In genomic region chr11:16612234-16612571, GRCh38 we compare ENCODE assay signal across 21 cellular contexts.
DNase-seq lines count a peak whose midpoint lies in the region; ATAC-seq and TF ChIP-seq lines count a peak whose summit lies in the region.
"Had no signal": no experiment of that assay in that cellular context is flagged by ENCODE, and none has a peak within 500 bp of the region (broad histone marks: within the 10 kb centered on the region; RNA-seq: fewer than 3 reads in every experiment).

No MANE protein-coding gene starts in this region.

- H3K9ac ChIP-seq in fibroblast of lung (ENCODE audit: insufficient read depth, low read length): no peak overlapping the region
- H3K9ac ChIP-seq: GM23248 had no signal

- H3K79me2 ChIP-seq in fibroblast of lung (ENCODE audit: control insufficient read depth, insufficient read depth, low read length): no peaks in the 10 kb centered on the region

- no peak for DNase-seq in activated naive CD8-positive, alpha-beta T cell treated with anti-CD3 and anti-CD28 coated beads, Interleukin-2, amount 50 U/mL, for 24 hours
- DNase-seq in WTC11 (ENCODE audit: low spot score) (no peak), fibroblast of lung (ENCODE audit: low read depth in 2 of 2) (no peak), Calu3 (no peak), NCI-H187 (lab: John Stamatoyannopoulos, UW) (no peak)
- DNase-seq in stimulated activated naive B cell treated with anti-CD40 and anti-IgM and Interleukin-4, amounts not matched to agents 10 μg/mL and 1 μg/mL and 100 μg/mL, for 72 hours: no peak
- DNase-seq: activated CD8-positive, alpha-beta memory T cell treated with anti-CD3 and anti-CD28 coated beads, Interleukin-2, amount 50 U/mL, for 4 hours; activated effector memory CD4-positive, alpha-beta T cell treated with anti-CD3 and anti-CD28 coated beads, Interleukin-2, amount 50 U/mL, for 16 hours; adrenal gland; GM23248; Kasumi-1; lower lobe of right lung; NCI-H1930; NCI-H226; stimulated activated CD4-positive, alpha-beta T cell treated with anti-CD3 and anti-CD28 coated beads, Interleukin-4, amount 100 ng/mL, for 24 hours; stimulated activated naive CD8-positive, alpha-beta T cell treated with anti-CD3 and anti-CD28 coated beads, Interleukin-15, Interleukin-2, amounts not matched to agents 100 U/mL and 50 U/mL, for 24 hours; trophoblast cell had no signal

- H3K36me3 ChIP-seq in fibroblast of lung (ENCODE audit: control insufficient read depth, insufficient read depth, low read length): no peaks in the 10 kb centered on the region
- H3K36me3 ChIP-seq: adrenal gland, lower lobe of right lung had no signal

- CTCF ChIA-PET in WTC11 (lab: Charles Lee) (interaction anchor here (1.1 to 3.2 kb wide), 4 partner anchors 8 to 785 kb away, joined by 5 to 44 read pairs (median 15); no protein-coding TSS in a partner anchor), Calu3 (lab: Charles Lee) (interaction anchor here (0.6 to 1.8 kb wide), 2 partner anchors 756 to 762 kb away, joined by 4 read pairs; no protein-coding TSS in a partner anchor)

- POLR2A ChIA-PET in WTC11 (lab: Charles Lee): no interaction called here

- no peaks in the 10 kb centered on the region for H3K4me1 ChIP-seq in fibroblast of lung (ENCODE audit: control insufficient read depth, extremely low read depth, insufficient read depth, low read length)
- H3K4me1 ChIP-seq: foreskin keratinocyte had no signal

- no peak overlapping the region for H3K4me3 ChIP-seq in fibroblast of lung (replicated peaks in 1 of 4; ENCODE audit: control extremely low read depth in 1 of 4, insufficient read depth in 1 of 4, low read depth in 3 of 4, low read length in 4 of 4)
- H3K4me3 ChIP-seq: GM23248 had no signal

- TF ChIP-seq CTCF in WTC11 (IDR thresholded peaks at IDR 0.05) (no peak), fibroblast of lung (conservative IDR thresholded peaks at IDR 0.05 in 1 of 2, IDR thresholded peaks at IDR 0.05 in 1 of 2; ENCODE audit: low read depth in 1 of 2, low read length in 2 of 2) (no peak), Calu3 (IDR thresholded peaks at IDR 0.05; ENCODE audit: unreplicated experiment) (no peak)

- no peak overlapping the region for H2AFZ ChIP-seq in fibroblast of lung (ENCODE audit: low read length)
- H2AFZ ChIP-seq: GM23248 had no signal

- no peak overlapping the region for H3K27ac Mint-ChIP-seq in activated naive CD8-positive, alpha-beta T cell
- H3K27ac Mint-ChIP-seq in activated naive CD8-positive, alpha-beta T cell treated with anti-CD3 and anti-CD28 coated beads, Interleukin-2, amount 50 U/mL, for 24 hours: no peak overlapping the region
- H3K27ac Mint-ChIP-seq in WTC11 (no peak overlapping the region), Calu3 (ENCODE audit: unreplicated experiment) (no peak overlapping the region)
- H3K27ac Mint-ChIP-seq in stimulated activated naive B cell treated with anti-CD40 and anti-IgM and Interleukin-4, amounts not matched to agents 10 μg/mL and 1 μg/mL and 100 μg/mL, for 72 hours: peak overlapping the region; percentile 72

- ATAC-seq in activated naive CD8-positive, alpha-beta T cell treated with anti-CD3 and anti-CD28 coated beads, Interleukin-2, amount 50 U/mL, for 24 hours: no peak
- ATAC-seq in WTC11 (no peak), GM18870 (IDR thresholded peaks at IDR 0.05; ENCODE audit: unreplicated experiment) (no peak)
- ATAC-seq in stimulated activated naive B cell treated with anti-CD40 and anti-IgM and Interleukin-4, amounts not matched to agents 10 μg/mL and 1 μg/mL and 100 μg/mL, for 72 hours (replicated peaks): no peak
- ATAC-seq: stimulated activated naive CD8-positive, alpha-beta T cell treated with anti-CD3 and anti-CD28 coated beads, Interleukin-15, Interleukin-2, amounts not matched to agents 100 U/mL and 50 U/mL, for 24 hours had no signal

- H3K9me3 Mint-ChIP-seq in activated naive CD8-positive, alpha-beta T cell (ENCODE audit: low read depth): no peaks in the 10 kb centered on the region
- H3K9me3 Mint-ChIP-seq in activated naive CD8-positive, alpha-beta T cell treated with anti-CD3 and anti-CD28 coated beads, Interleukin-2, amount 50 U/mL, for 24 hours: peaks cover 4% of the 10 kb centered on the region
- H3K9me3 Mint-ChIP-seq in WTC11 (no peaks in the 10 kb centered on the region), Calu3 (ENCODE audit: low read depth, unreplicated experiment) (no peaks in the 10 kb centered on the region)
- peaks cover 0 to 3% of the 10 kb centered on the region in 2 donors for H3K9me3 Mint-ChIP-seq in stimulated activated naive B cell treated with anti-CD40 and anti-IgM and Interleukin-4, amounts not matched to agents 10 μg/mL and 1 μg/mL and 100 μg/mL, for 72 hours

- peak overlapping the region; percentile 82 for H3K4me2 ChIP-seq in fibroblast of lung (ENCODE audit: extremely low read depth, insufficient read depth, low read length)

- no peaks in the 10 kb centered on the region for H3K36me3 Mint-ChIP-seq in activated naive CD8-positive, alpha-beta T cell
- H3K36me3 Mint-ChIP-seq in activated naive CD8-positive, alpha-beta T cell treated with anti-CD3 and anti-CD28 coated beads, Interleukin-2, amount 50 U/mL, for 24 hours (ENCODE audit: low read depth): peaks cover 3% of the 10 kb centered on the region
- H3K36me3 Mint-ChIP-seq in WTC11 (no peaks in the 10 kb centered on the region), Calu3 (ENCODE audit: insufficient read depth, unreplicated experiment) (peaks cover 18% of the 10 kb centered on the region)
- H3K36me3 Mint-ChIP-seq in stimulated activated naive B cell treated with anti-CD40 and anti-IgM and Interleukin-4, amounts not matched to agents 10 μg/mL and 1 μg/mL and 100 μg/mL, for 72 hours: peaks cover 0 to 5% of the 10 kb centered on the region in 2 donors

- no TSS peak for BruUV-seq in Calu3 (replicated peaks; lab: Mats Ljungman, UMichigan)

- H3K27ac ChIP-seq in fibroblast of lung (ENCODE audit: insufficient read depth, low read length): no peak overlapping the region
- H3K27ac ChIP-seq: epithelial cell of prostate, foreskin keratinocyte, GM23248, lower lobe of right lung had no signal

- H3K27me3 ChIP-seq in fibroblast of lung (ENCODE audit: control insufficient read depth, insufficient read depth, low read length): peaks cover 18% of the 10 kb centered on the region

- peak overlapping the region; percentile 2 for H3K4me3 Mint-ChIP-seq in activated naive CD8-positive, alpha-beta T cell
- H3K4me3 Mint-ChIP-seq in activated naive CD8-positive, alpha-beta T cell treated with anti-CD3 and anti-CD28 coated beads, Interleukin-2, amount 50 U/mL, for 24 hours: no peak overlapping the region
- H3K4me3 Mint-ChIP-seq in WTC11: peak overlapping the region; percentile 41
- peak overlapping the region; percentile 11 to 13 for H3K4me3 Mint-ChIP-seq in stimulated activated naive B cell treated with anti-CD40 and anti-IgM and Interleukin-4, amounts not matched to agents 10 μg/mL and 1 μg/mL and 100 μg/mL, for 72 hours
- no peak overlapping the region for H3K4me3 Mint-ChIP-seq in Calu3 (ENCODE audit: low read depth, unreplicated experiment)

- H4K20me1 ChIP-seq in fibroblast of lung (ENCODE audit: control insufficient read depth, extremely low read depth, insufficient read depth, low read length): no peaks in the 10 kb centered on the region

- peaks cover 29% of the 10 kb centered on the region for H3K4me1 Mint-ChIP-seq in activated naive CD8-positive, alpha-beta T cell (ENCODE audit: low read depth)
- H3K4me1 Mint-ChIP-seq in activated naive CD8-positive, alpha-beta T cell treated with anti-CD3 and anti-CD28 coated beads, Interleukin-2, amount 50 U/mL, for 24 hours: peaks cover 20% of the 10 kb centered on the region
- H3K4me1 Mint-ChIP-seq in WTC11: peaks cover 35% of the 10 kb centered on the region
- peaks cover 17 to 24% of the 10 kb centered on the region in 2 donors for H3K4me1 Mint-ChIP-seq in stimulated activated naive B cell treated with anti-CD40 and anti-IgM and Interleukin-4, amounts not matched to agents 10 μg/mL and 1 μg/mL and 100 μg/mL, for 72 hours
- peaks cover 12% of the 10 kb centered on the region for H3K4me1 Mint-ChIP-seq in Calu3 (ENCODE audit: low read depth, unreplicated experiment)

- H3K9me3 ChIP-seq in fibroblast of lung (ENCODE audit: control insufficient read depth, insufficient read depth, low read depth, low read length): no peaks in the 10 kb centered on the region
- H3K9me3 ChIP-seq: adrenal gland, lower lobe of right lung had no signal

- peaks cover 41% of the 10 kb centered on the region for H3K27me3 Mint-ChIP-seq in activated naive CD8-positive, alpha-beta T cell
- H3K27me3 Mint-ChIP-seq in activated naive CD8-positive, alpha-beta T cell treated with anti-CD3 and anti-CD28 coated beads, Interleukin-2, amount 50 U/mL, for 24 hours: peaks cover 38% of the 10 kb centered on the region
- H3K27me3 Mint-ChIP-seq in WTC11 (ENCODE audit: low read depth): peaks cover 20% of the 10 kb centered on the region
- H3K27me3 Mint-ChIP-seq in stimulated activated naive B cell treated with anti-CD40 and anti-IgM and Interleukin-4, amounts not matched to agents 10 μg/mL and 1 μg/mL and 100 μg/mL, for 72 hours: peaks cover 12 to 44% of the 10 kb centered on the region in 2 donors
- H3K27me3 Mint-ChIP-seq in Calu3 (ENCODE audit: unreplicated experiment): peaks cover 28% of the 10 kb centered on the region

- intact Hi-C loops in Calu3 (cut with micrococcal nuclease; ENCODE audit: unreplicated experiment): loop anchor here (2.0 to 10.0 kb wide), 3 partner anchors 759 to 1285 kb away; no protein-coding TSS in a partner anchor

TF ChIP-seq in WTC11, 78 proteins besides CTCF, POLR2A, EP300 and RAD21 (continues in another document):
- no peak for TF ChIP-seq ATF1 (CRISPR knock-in tag; IDR thresholded peaks at IDR 0.05)
- no peak for TF ChIP-seq ZNF219 (CRISPR knock-in tag; IDR thresholded peaks at IDR 0.05; ENCODE audit: borderline replicate concordance)
- TF ChIP-seq FOXP4 (CRISPR knock-in tag; IDR thresholded peaks at IDR 0.05): no peak
- TF ChIP-seq ZNF232 (CRISPR knock-in tag; IDR thresholded peaks at IDR 0.05): no peak
- no peak for TF ChIP-seq ZNF423 (CRISPR knock-in tag; IDR thresholded peaks at IDR 0.05)

Comparison
In these comparisons a context has a peak if more than half of its experiments do, and no peak if none do; other contexts are left out.
1. H3K4me3 Mint-ChIP-seq: peak in activated naive CD8-positive, alpha-beta T cell (single experiment), WTC11 (single experiment) and stimulated activated naive B cell treated with anti-CD40 and anti-IgM and Interleukin-4, amounts not matched to agents 10 μg/mL and 1 μg/mL and 100 μg/mL, for 72 hours (2 of 2); none in activated naive CD8-positive, alpha-beta T cell treated with anti-CD3 and anti-CD28 coated beads, Interleukin-2, amount 50 U/mL, for 24 hours (single experiment) and Calu3 (single experiment).